ENCODE assay signal across 1 cellular context in the genomic region with DNA sequence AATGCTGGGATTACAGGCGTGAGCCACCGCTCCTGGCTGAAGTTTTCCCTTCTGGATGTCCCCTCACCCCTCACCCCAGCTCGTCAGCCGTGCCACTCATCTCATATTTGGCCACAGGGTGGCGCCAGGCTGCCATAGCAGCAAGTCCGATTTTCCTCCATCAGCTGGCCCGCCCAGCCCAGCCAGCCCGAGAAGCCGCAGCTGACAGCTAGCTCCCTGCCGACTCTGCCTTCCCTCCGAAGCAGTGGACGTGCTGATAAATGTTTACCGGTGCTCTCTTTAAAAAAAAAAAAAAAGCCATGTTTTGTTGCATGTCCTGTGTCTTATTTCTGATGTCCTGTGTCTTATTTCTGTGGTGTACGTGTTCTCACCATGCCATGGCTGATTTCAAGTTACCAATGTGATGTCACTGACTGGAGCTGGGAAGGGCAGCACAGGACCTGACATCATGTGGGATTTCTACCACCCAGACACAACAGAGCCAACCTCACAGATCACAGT.
TF ChIP-seq lines count a peak whose summit lies in the region.

No MANE protein-coding gene starts in this region.

TF ChIP-seq in HepG2, 621 proteins besides CTCF, POLR2A, EP300 and RAD21 (continued from another document and continues in another):
- TF ChIP-seq, protein P1, sequence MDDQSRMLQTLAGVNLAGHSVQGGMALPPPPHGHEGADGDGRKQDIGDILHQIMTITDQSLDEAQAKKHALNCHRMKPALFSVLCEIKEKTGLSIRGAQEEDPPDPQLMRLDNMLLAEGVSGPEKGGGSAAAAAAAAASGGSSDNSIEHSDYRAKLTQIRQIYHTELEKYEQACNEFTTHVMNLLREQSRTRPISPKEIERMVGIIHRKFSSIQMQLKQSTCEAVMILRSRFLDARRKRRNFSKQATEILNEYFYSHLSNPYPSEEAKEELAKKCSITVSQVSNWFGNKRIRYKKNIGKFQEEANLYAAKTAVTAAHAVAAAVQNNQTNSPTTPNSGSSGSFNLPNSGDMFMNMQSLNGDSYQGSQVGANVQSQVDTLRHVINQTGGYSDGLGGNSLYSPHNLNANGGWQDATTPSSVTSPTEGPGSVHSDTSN (CRISPR knock-in tag; IDR thresholded peaks at IDR 0.05; ENCODE audit: borderline replicate concordance) = no peak
- peak; percentile 72 for TF ChIP-seq SMC3 (IDR thresholded peaks at IDR 0.05; ENCODE audit: low read length)
- TF ChIP-seq, protein P2, sequence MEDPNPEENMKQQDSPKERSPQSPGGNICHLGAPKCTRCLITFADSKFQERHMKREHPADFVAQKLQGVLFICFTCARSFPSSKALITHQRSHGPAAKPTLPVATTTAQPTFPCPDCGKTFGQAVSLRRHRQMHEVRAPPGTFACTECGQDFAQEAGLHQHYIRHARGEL (CRISPR knock-in tag; IDR thresholded peaks at IDR 0.05) = no peak
- no peak for TF ChIP-seq ZNF83 (CRISPR knock-in tag; IDR thresholded peaks at IDR 0.05; ENCODE audit: borderline replicate concordance)
- peak; percentile 65; the same call in 1 of the 2 replicates for TF ChIP-seq ZNF501 (CRISPR knock-in tag; IDR thresholded peaks at IDR 0.05)
- TF ChIP-seq, protein P3, sequence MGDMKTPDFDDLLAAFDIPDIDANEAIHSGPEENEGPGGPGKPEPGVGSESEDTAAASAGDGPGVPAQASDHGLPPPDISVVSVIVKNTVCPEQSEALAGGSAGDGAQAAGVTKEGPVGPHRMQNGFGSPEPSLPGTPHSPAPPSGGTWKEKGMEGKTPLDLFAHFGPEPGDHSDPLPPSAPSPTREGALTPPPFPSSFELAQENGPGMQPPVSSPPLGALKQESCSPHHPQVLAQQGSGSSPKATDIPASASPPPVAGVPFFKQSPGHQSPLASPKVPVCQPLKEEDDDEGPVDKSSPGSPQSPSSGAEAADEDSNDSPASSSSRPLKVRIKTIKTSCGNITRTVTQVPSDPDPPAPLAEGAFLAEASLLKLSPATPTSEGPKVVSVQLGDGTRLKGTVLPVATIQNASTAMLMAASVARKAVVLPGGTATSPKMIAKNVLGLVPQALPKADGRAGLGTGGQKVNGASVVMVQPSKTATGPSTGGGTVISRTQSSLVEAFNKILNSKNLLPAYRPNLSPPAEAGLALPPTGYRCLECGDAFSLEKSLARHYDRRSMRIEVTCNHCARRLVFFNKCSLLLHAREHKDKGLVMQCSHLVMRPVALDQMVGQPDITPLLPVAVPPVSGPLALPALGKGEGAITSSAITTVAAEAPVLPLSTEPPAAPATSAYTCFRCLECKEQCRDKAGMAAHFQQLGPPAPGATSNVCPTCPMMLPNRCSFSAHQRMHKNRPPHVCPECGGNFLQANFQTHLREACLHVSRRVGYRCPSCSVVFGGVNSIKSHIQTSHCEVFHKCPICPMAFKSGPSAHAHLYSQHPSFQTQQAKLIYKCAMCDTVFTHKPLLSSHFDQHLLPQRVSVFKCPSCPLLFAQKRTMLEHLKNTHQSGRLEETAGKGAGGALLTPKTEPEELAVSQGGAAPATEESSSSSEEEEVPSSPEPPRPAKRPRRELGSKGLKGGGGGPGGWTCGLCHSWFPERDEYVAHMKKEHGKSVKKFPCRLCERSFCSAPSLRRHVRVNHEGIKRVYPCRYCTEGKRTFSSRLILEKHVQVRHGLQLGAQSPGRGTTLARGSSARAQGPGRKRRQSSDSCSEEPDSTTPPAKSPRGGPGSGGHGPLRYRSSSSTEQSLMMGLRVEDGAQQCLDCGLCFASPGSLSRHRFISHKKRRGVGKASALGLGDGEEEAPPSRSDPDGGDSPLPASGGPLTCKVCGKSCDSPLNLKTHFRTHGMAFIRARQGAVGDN (CRISPR knock-in tag; IDR thresholded peaks at IDR 0.05) = peak; percentile 65
- TF ChIP-seq, protein P4, sequence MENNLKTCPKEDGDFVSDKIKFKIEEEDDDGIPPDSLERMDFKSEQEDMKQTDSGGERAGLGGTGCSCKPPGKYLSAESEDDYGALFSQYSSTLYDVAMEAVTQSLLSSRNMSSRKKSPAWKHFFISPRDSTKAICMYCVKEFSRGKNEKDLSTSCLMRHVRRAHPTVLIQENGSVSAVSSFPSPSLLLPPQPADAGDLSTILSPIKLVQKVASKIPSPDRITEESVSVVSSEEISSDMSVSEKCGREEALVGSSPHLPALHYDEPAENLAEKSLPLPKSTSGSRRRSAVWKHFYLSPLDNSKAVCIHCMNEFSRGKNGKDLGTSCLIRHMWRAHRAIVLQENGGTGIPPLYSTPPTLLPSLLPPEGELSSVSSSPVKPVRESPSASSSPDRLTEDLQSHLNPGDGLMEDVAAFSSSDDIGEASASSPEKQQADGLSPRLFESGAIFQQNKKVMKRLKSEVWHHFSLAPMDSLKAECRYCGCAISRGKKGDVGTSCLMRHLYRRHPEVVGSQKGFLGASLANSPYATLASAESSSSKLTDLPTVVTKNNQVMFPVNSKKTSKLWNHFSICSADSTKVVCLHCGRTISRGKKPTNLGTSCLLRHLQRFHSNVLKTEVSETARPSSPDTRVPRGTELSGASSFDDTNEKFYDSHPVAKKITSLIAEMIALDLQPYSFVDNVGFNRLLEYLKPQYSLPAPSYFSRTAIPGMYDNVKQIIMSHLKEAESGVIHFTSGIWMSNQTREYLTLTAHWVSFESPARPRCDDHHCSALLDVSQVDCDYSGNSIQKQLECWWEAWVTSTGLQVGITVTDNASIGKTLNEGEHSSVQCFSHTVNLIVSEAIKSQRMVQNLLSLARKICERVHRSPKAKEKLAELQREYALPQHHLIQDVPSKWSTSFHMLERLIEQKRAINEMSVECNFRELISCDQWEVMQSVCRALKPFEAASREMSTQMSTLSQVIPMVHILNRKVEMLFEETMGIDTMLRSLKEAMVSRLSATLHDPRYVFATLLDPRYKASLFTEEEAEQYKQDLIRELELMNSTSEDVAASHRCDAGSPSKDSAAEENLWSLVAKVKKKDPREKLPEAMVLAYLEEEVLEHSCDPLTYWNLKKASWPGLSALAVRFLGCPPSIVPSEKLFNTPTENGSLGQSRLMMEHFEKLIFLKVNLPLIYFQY (CRISPR knock-in tag; IDR thresholded peaks at IDR 0.05; ENCODE audit: borderline replicate concordance) = peak; percentile 85; the same call in 1 of the 2 replicates
- TF ChIP-seq, protein P5, sequence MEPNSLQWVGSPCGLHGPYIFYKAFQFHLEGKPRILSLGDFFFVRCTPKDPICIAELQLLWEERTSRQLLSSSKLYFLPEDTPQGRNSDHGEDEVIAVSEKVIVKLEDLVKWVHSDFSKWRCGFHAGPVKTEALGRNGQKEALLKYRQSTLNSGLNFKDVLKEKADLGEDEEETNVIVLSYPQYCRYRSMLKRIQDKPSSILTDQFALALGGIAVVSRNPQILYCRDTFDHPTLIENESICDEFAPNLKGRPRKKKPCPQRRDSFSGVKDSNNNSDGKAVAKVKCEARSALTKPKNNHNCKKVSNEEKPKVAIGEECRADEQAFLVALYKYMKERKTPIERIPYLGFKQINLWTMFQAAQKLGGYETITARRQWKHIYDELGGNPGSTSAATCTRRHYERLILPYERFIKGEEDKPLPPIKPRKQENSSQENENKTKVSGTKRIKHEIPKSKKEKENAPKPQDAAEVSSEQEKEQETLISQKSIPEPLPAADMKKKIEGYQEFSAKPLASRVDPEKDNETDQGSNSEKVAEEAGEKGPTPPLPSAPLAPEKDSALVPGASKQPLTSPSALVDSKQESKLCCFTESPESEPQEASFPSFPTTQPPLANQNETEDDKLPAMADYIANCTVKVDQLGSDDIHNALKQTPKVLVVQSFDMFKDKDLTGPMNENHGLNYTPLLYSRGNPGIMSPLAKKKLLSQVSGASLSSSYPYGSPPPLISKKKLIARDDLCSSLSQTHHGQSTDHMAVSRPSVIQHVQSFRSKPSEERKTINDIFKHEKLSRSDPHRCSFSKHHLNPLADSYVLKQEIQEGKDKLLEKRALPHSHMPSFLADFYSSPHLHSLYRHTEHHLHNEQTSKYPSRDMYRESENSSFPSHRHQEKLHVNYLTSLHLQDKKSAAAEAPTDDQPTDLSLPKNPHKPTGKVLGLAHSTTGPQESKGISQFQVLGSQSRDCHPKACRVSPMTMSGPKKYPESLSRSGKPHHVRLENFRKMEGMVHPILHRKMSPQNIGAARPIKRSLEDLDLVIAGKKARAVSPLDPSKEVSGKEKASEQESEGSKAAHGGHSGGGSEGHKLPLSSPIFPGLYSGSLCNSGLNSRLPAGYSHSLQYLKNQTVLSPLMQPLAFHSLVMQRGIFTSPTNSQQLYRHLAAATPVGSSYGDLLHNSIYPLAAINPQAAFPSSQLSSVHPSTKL (CRISPR knock-in tag; IDR thresholded peaks at IDR 0.05) = peak; percentile 41; the same call in 1 of the 2 replicates
- no peak for TF ChIP-seq DNMT1 (CRISPR knock-in tag; IDR thresholded peaks at IDR 0.05)
- 0 out of 2 replicates have a peak, but pooled peaks have one; percentile 35 for TF ChIP-seq KMT2A (CRISPR knock-in tag; IDR thresholded peaks at IDR 0.05)
- TF ChIP-seq KDM2A (CRISPR knock-in tag; IDR thresholded peaks at IDR 0.05; ENCODE audit: borderline replicate concordance, low read depth) = peak; percentile 74
- no peak for TF ChIP-seq FOSL1 (CRISPR knock-in tag; IDR thresholded peaks at IDR 0.05; ENCODE audit: borderline replicate concordance)
- TF ChIP-seq CCAR2 (optimal IDR thresholded peaks at IDR 0.05; ENCODE audit: low read depth, low read length) = no peak
- no peak for TF ChIP-seq REXO4 (CRISPR knock-in tag; IDR thresholded peaks at IDR 0.05; ENCODE audit: borderline replicate concordance)
- no peak for TF ChIP-seq ZNF282 (IDR thresholded peaks at IDR 0.05; ENCODE audit: partially characterized antibody)
- no peak for TF ChIP-seq TBX3 (IDR thresholded peaks at IDR 0.05; ENCODE audit: borderline replicate concordance)
- TF ChIP-seq KLF16 (CRISPR knock-in tag; IDR thresholded peaks at IDR 0.05) = 0 out of 4 replicates have a peak, but pooled peaks of 1 of the 2 experiments have one; percentile 45
- no peak for TF ChIP-seq ATF7 (IDR thresholded peaks at IDR 0.05)
- TF ChIP-seq ATF7 (CRISPR knock-in tag; IDR thresholded peaks at IDR 0.05) = no peak
- 0 out of 2 replicates have a peak, but pooled peaks have one; percentile 25 for TF ChIP-seq IRF2 (CRISPR knock-in tag; IDR thresholded peaks at IDR 0.05)
- TF ChIP-seq KMT2B (CRISPR knock-in tag; IDR thresholded peaks at IDR 0.05) = no peak
- TF ChIP-seq, protein P6, sequence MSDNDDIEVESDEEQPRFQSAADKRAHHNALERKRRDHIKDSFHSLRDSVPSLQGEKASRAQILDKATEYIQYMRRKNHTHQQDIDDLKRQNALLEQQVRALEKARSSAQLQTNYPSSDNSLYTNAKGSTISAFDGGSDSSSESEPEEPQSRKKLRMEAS (IDR thresholded peaks at IDR 0.05) = peak; percentile 36; the same call in 1 of the 2 replicates
- TF ChIP-seq ZNF768 (CRISPR knock-in tag; IDR thresholded peaks at IDR 0.05) = peak; percentile 45; the same call in 1 of the 2 replicates
- peak; percentile 88 for TF ChIP-seq ZSCAN25 (CRISPR knock-in tag; IDR thresholded peaks at IDR 0.05)
- TF ChIP-seq ZNF468 (CRISPR knock-in tag; IDR thresholded peaks at IDR 0.05) = no peak
- TF ChIP-seq HMG20B (CRISPR knock-in tag; conservative IDR thresholded peaks at IDR 0.05) = no peak
- no peak for TF ChIP-seq ZNF749 (CRISPR knock-in tag; IDR thresholded peaks at IDR 0.05; ENCODE audit: borderline replicate concordance)
- no peak for TF ChIP-seq GTF3A (CRISPR knock-in tag; conservative IDR thresholded peaks at IDR 0.05)
- TF ChIP-seq NCOA5 (CRISPR knock-in tag; IDR thresholded peaks at IDR 0.05) = no peak
- TF ChIP-seq NR2C2 (CRISPR knock-in tag; IDR thresholded peaks at IDR 0.05; ENCODE audit: borderline replicate concordance) = no peak
- TF ChIP-seq ZFP36L2 (CRISPR knock-in tag; IDR thresholded peaks at IDR 0.05) = no peak
- no peak for TF ChIP-seq ZNF230 (CRISPR knock-in tag; IDR thresholded peaks at IDR 0.05)
- peak; percentile 48; the same call in 1 of the 2 replicates for TF ChIP-seq ELF3 (CRISPR knock-in tag; IDR thresholded peaks at IDR 0.05)
- TF ChIP-seq ERF (CRISPR knock-in tag; IDR thresholded peaks at IDR 0.05) = 0 out of 2 replicates have a peak, but pooled peaks have one; percentile 32
- TF ChIP-seq REPIN1 (CRISPR knock-in tag; IDR thresholded peaks at IDR 0.05; ENCODE audit: borderline replicate concordance, low read depth) = peak; percentile 31; the same call in 1 of the 2 replicates
- peak; percentile 17; the same call in 1 of the 2 replicates for TF ChIP-seq SP5 (CRISPR knock-in tag; IDR thresholded peaks at IDR 0.05; ENCODE audit: borderline replicate concordance, low read depth)
- TF ChIP-seq NCOA2 (CRISPR knock-in tag; IDR thresholded peaks at IDR 0.05) = 0 out of 2 replicates have a peak, but pooled peaks have one; percentile 14
- no peak for TF ChIP-seq ZNF460 (CRISPR knock-in tag; IDR thresholded peaks at IDR 0.05; ENCODE audit: borderline replicate concordance)
- TF ChIP-seq ZNF563 (CRISPR knock-in tag; IDR thresholded peaks at IDR 0.05) = 0 out of 2 replicates have a peak, but pooled peaks have one; percentile 24
- TF ChIP-seq, protein P7, sequence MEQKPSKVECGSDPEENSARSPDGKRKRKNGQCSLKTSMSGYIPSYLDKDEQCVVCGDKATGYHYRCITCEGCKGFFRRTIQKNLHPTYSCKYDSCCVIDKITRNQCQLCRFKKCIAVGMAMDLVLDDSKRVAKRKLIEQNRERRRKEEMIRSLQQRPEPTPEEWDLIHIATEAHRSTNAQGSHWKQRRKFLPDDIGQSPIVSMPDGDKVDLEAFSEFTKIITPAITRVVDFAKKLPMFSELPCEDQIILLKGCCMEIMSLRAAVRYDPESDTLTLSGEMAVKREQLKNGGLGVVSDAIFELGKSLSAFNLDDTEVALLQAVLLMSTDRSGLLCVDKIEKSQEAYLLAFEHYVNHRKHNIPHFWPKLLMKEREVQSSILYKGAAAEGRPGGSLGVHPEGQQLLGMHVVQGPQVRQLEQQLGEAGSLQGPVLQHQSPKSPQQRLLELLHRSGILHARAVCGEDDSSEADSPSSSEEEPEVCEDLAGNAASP (CRISPR knock-in tag; IDR thresholded peaks at IDR 0.05; ENCODE audit: borderline replicate concordance) = peak; percentile 36; the same call in 1 of the 2 replicates
- TF ChIP-seq ZKSCAN5 (CRISPR knock-in tag; IDR thresholded peaks at IDR 0.05) = no peak
- no peak for TF ChIP-seq TOPORS (CRISPR knock-in tag; IDR thresholded peaks at IDR 0.05)
- TF ChIP-seq, protein P8, sequence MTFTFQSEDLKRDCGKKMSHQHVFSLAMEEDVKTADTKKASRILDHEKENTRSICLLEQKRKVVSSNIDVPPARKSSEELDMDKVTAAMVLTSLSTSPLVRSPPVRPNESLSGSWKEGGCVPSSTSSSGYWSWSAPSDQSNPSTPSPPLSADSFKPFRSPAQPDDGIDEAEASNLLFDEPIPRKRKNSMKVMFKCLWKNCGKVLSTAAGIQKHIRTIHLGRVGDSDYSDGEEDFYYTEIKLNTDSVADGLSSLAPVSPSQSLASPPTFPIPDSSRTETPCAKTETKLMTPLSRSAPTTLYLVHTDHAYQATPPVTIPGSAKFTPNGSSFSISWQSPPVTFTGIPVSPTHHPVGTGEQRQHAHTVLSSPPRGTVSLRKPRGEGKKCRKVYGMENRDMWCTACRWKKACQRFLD (CRISPR knock-in tag; IDR thresholded peaks at IDR 0.05; ENCODE audit: borderline replicate concordance) = no peak
- TF ChIP-seq, protein P9, sequence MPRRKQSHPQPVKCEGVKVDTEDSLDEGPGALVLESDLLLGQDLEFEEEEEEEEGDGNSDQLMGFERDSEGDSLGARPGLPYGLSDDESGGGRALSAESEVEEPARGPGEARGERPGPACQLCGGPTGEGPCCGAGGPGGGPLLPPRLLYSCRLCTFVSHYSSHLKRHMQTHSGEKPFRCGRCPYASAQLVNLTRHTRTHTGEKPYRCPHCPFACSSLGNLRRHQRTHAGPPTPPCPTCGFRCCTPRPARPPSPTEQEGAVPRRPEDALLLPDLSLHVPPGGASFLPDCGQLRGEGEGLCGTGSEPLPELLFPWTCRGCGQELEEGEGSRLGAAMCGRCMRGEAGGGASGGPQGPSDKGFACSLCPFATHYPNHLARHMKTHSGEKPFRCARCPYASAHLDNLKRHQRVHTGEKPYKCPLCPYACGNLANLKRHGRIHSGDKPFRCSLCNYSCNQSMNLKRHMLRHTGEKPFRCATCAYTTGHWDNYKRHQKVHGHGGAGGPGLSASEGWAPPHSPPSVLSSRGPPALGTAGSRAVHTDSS (CRISPR knock-in tag; conservative IDR thresholded peaks at IDR 0.05) = no peak
- TF ChIP-seq ZNF558 (CRISPR knock-in tag; IDR thresholded peaks at IDR 0.05; ENCODE audit: borderline replicate concordance) = no peak
- TF ChIP-seq NBN (conservative IDR thresholded peaks at IDR 0.05) = no peak
